ENCODE assay signal across 20 cellular contexts in the genomic region with DNA sequence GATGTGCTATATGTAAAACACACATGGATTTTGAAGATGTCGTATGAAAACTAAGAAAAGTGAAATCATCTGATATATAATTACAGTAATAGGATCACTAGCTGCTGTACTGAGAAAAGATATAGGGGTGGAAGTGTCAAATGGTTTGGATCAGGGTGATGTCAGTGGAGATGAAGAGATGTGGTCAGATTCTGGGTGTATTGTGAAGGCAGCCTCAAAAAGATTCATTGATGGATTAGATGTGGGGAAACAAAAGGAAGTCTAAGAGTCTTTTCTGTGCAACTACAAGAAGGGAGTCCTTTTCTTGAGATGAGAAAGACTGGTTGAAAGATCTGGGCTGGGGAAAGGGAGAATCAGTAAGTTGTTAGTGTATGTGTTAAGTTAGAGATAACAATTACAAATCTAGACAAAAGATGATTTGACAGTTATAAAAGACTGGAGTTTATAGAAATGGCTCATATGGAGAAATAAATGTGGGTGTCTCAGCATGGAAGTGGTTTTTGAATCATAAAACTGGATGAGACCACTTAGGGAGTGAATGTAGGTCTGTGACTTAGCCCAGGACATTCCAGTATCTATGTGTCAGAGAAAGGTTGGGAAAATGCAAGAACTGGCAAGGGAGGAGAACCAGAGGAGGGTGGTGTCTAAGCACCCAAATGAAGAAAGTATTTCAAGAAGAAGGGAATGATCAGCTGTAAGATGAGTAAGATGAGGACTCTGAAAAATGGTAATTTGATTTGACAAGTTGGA.
DNase-seq lines count a peak whose midpoint lies in the region; ATAC-seq, FAIRE-seq and TF ChIP-seq lines count a peak whose summit lies in the region.
"Had no signal": no experiment of that assay in that cellular context is flagged by ENCODE, and none has a peak within 500 bp of the region (broad histone marks: within the 10 kb centered on the region; RNA-seq: fewer than 3 reads in every experiment).

No MANE protein-coding gene starts in this region.

- H3K27me3 ChIP-seq in kidney epithelial cell (ENCODE audit: control insufficient read depth, insufficient read depth, low read length) (no peaks in the 10 kb centered on the region), esophagus muscularis mucosa (no peaks in the 10 kb centered on the region)
- H3K27me3 ChIP-seq: BLaER1 treated with 17β-estradiol and CSF1 and Interleukin-3, amounts not matched to agents 10 nM and 100 nM; heart left ventricle; right atrium auricular region had no signal

- TF ChIP-seq CTCF in AG10803 (conservative IDR thresholded peaks at IDR 0.05; ENCODE audit: low read length) (no peak), kidney epithelial cell (IDR thresholded peaks at IDR 0.05; ENCODE audit: insufficient read depth, low read length, poor library complexity, severe bottlenecking) (no peak), D721Med (IDR thresholded peaks at IDR 0.05; ENCODE audit: insufficient read depth, missing control alignments) (no peak), mucosa of descending colon (IDR thresholded peaks at IDR 0.05) (no peak), esophagus muscularis mucosa (IDR thresholded peaks at IDR 0.05) (no peak)

- DNase-seq in AG10803 (ENCODE audit: low read depth) (peak; percentile 90), HS-27A (ENCODE audit: low read depth) (peak; percentile 31), astrocyte of the hippocampus (ENCODE audit: low read depth, low spot score) (peak; percentile 37), kidney epithelial cell (ENCODE audit: low read depth) (peak; percentile 9), D721Med (ENCODE audit: insufficient read length, low spot score) (no peak), mucosa of descending colon (no peak), esophagus muscularis mucosa (ENCODE audit: extremely low spot score) (no peak)
- DNase-seq: aorta; effector CD8-positive, alpha-beta T cell; GOT3; heart left ventricle; left cardiac atrium; naive thymus-derived CD8-positive, alpha-beta T cell; NCI-H187 treated with DMSO at 0.1 percent for 48 hours; NCI-H524 treated with DMSO at 0.1 percent for 48 hours; stimulated activated CD4-positive, alpha-beta T cell treated with anti-CD3 and anti-CD28 coated beads, Interleukin-2, amount 100 ng/mL, for 48 hours had no signal

- 100% methylated on average over 1 of the region's 1 CpG for WGBS in esophagus muscularis mucosa

- no peaks in the 10 kb centered on the region for H3K36me3 ChIP-seq in kidney epithelial cell (ENCODE audit: control insufficient read depth, insufficient read depth, low read length)
- no peaks in the 10 kb centered on the region for H3K36me3 ChIP-seq in mucosa of descending colon (ENCODE audit: low read depth)
- no peaks in the 10 kb centered on the region for H3K36me3 ChIP-seq in esophagus muscularis mucosa
- H3K36me3 ChIP-seq: BLaER1 treated with 17β-estradiol and CSF1 and Interleukin-3, amounts not matched to agents 10 nM and 100 nM; heart left ventricle; right atrium auricular region had no signal

- no peak for TF ChIP-seq POLR2A in esophagus muscularis mucosa (IDR thresholded peaks at IDR 0.05; ENCODE audit: low read depth)

- no peak for TF ChIP-seq EP300 in esophagus muscularis mucosa (IDR thresholded peaks at IDR 0.05)

- H3K9me3 ChIP-seq in mucosa of descending colon (no peaks in the 10 kb centered on the region), esophagus muscularis mucosa (no peaks in the 10 kb centered on the region)
- H3K9me3 ChIP-seq: BLaER1 treated with 17β-estradiol and CSF1 and Interleukin-3, amounts not matched to agents 10 nM and 100 nM; right atrium auricular region had no signal

- FAIRE-seq in D721Med (lab: Jason Lieb, UNC) = no peak

- intact Hi-C loops in mucosa of descending colon (cut with DNase I, micrococcal nuclease) = no loop called here
- intact Hi-C loops in esophagus muscularis mucosa (cut with DNase I) = no loop called here

- ATAC-seq in GM21390 (IDR thresholded peaks at IDR 0.05; ENCODE audit: unreplicated experiment) = no peak
- ATAC-seq in mucosa of descending colon = no peak
- ATAC-seq: activated CD4-positive, CD25-positive, alpha-beta regulatory T cell treated with anti-CD3 and anti-CD28 coated beads, Interleukin-2, amount 50 U/mL, for 24 hours; heart left ventricle had no signal

- H3K4me1 ChIP-seq in mucosa of descending colon (ENCODE audit: low read depth) (no peaks in the 10 kb centered on the region), esophagus muscularis mucosa (peaks cover 0 to 19% (median 6%) of the 10 kb centered on the region in 4 donors)
- H3K4me1 ChIP-seq: right atrium auricular region had no signal

- H3K4me3 ChIP-seq in AG10803 (ENCODE audit: low read length) (no peak overlapping the region), kidney epithelial cell (ENCODE audit: low read depth, low read length) (no peak overlapping the region), mucosa of descending colon (no peak overlapping the region), esophagus muscularis mucosa (no peak overlapping the region)
- H3K4me3 ChIP-seq: BLaER1 treated with 17β-estradiol and CSF1 and Interleukin-3, amounts not matched to agents 10 nM and 100 nM; heart left ventricle; right atrium auricular region had no signal

- no peak overlapping the region for H3K27ac ChIP-seq in esophagus muscularis mucosa (replicated peaks in 1 of 4)
- H3K27ac ChIP-seq: BLaER1 treated with 17β-estradiol and CSF1 and Interleukin-3, amounts not matched to agents 10 nM and 100 nM; heart left ventricle; right atrium auricular region had no signal

Comparison
In these comparisons a context has a peak if more than half of its experiments do, and no peak if none do; other contexts are left out.
1. DNase-seq: peak in AG10803 (single experiment), HS-27A (single experiment), astrocyte of the hippocampus (single experiment) and kidney epithelial cell (single experiment); none in D721Med (single experiment), mucosa of descending colon (0 of 3) and esophagus muscularis mucosa (single experiment).